33 cellular contexts compared by ENCODE assay signal in genomic region chr6:15892369-15892768, GRCh38.
A peak's percentile ranks its signal among the peaks of the same experiment; 100 is the strongest.
DNase-seq lines count a peak whose midpoint lies in the region; ATAC-seq, FAIRE-seq and TF ChIP-seq lines count a peak whose summit lies in the region.
"Had no signal": no experiment of that assay in that cellular context is flagged by ENCODE, and none has a peak within 500 bp of the region (broad histone marks: within the 10 kb centered on the region; RNA-seq: fewer than 3 reads in every experiment).

No MANE protein-coding gene starts in this region.

- H3K9ac ChIP-seq in GM23248, result no peak overlapping the region

- H4K20me1 ChIP-seq in GM23248 (ENCODE audit: insufficient read depth), result no peaks in the 10 kb centered on the region

- H3K27me3 ChIP-seq in GM23248 (replicated peaks; ENCODE audit: insufficient read depth) (no peaks in the 10 kb centered on the region), esophagus muscularis mucosa (no peaks in the 10 kb centered on the region)
- H3K27me3 ChIP-seq: cardiac muscle cell, testis, uterus had no signal

- H3K9me3 ChIP-seq in GM23248 (ENCODE audit: low read depth), result no peaks in the 10 kb centered on the region
- H3K9me3 ChIP-seq in esophagus muscularis mucosa, result peaks cover 0 to 5% (median 0%) of the 10 kb centered on the region in 4 donors
- H3K9me3 ChIP-seq: testis, uterus had no signal

- no peak overlapping the region for H3K27ac ChIP-seq in GM23248
- no peak overlapping the region for H3K27ac ChIP-seq in esophagus muscularis mucosa (replicated peaks in 1 of 4)
- H3K27ac ChIP-seq: C4-2B, cardiac muscle cell, PC-9, psoas muscle, testis, uterus had no signal

- H3K4me2 ChIP-seq in GM23248 (ENCODE audit: unreplicated experiment), result no peak overlapping the region
- H3K4me2 ChIP-seq: PC-9 had no signal

- ATAC-seq in HG02938 (IDR thresholded peaks at IDR 0.05; ENCODE audit: unreplicated experiment), result no peak
- ATAC-seq: activated CD4-positive, CD25-positive, alpha-beta regulatory T cell treated with anti-CD3 and anti-CD28 coated beads, Interleukin-2, amount 50 U/mL, for 24 hours; esophagus mucosa; naive thymus-derived CD4-positive, alpha-beta T cell; stimulated activated naive CD8-positive, alpha-beta T cell treated with anti-CD3 and anti-CD28 coated beads, Interleukin-15, Interleukin-2, amounts not matched to agents 100 U/mL and 50 U/mL, for 24 hours; T-cell had no signal

- peak; percentile 8 for DNase-seq in GM23248
- DNase-seq in NB4 (ENCODE audit: low read depth), result peak; percentile 86
- DNase-seq in SKM-1 treated with dmso at 0.1 percent for 144 hours (lab: John Stamatoyannopoulos, UW; ENCODE audit: unreplicated experiment), result peak; percentile 78
- peak; percentile 58 to 59 for DNase-seq in foreskin fibroblast
- DNase-seq in esophagus muscularis mucosa (ENCODE audit: extremely low spot score), result no peak
- DNase-seq in KBM-7, result no peak
- DNase-seq in urothelium cell line (ENCODE audit: low spot score), result no peak
- DNase-seq: activated CD4-positive, alpha-beta T cell treated with anti-CD3 and anti-CD28 coated beads, Interleukin-2, amount 50 U/mL, for 48 hours; activated CD8-positive, alpha-beta memory T cell treated with anti-CD3 and anti-CD28 coated beads, Interleukin-2, amount 50 U/mL, for 48 hours; aorta; Calu3; DND-41; endodermal cell; hypothalamus; midbrain; naive thymus-derived CD4-positive, alpha-beta T cell; NCI-H1105; NCI-H187 treated with DMSO at 0.1 percent for 48 hours; NCI-H69; nucleus accumbens; PC-9; psoas muscle; SHP77 treated with DMSO at 0.1 percent for 48 hours; stimulated activated naive CD8-positive, alpha-beta T cell treated with anti-CD3 and anti-CD28 coated beads, Interleukin-15, Interleukin-2, amounts not matched to agents 100 U/mL and 50 U/mL, for 24 hours; T-cell; testis; uterus had no signal

- no peak for TF ChIP-seq POLR2A in NB4 (IDR thresholded peaks at IDR 0.05; ENCODE audit: extremely low read depth, insufficient read length)
- TF ChIP-seq POLR2A in esophagus muscularis mucosa (IDR thresholded peaks at IDR 0.05; ENCODE audit: low read depth), result no peak

- no peak overlapping the region for H2AFZ ChIP-seq in GM23248
- H2AFZ ChIP-seq: PC-9 had no signal

- TF ChIP-seq EP300 in esophagus muscularis mucosa (IDR thresholded peaks at IDR 0.05), result no peak

- TF ChIP-seq CTCF in NB4 (IDR thresholded peaks at IDR 0.05; ENCODE audit: low read depth, low read length) (no peak), foreskin fibroblast (IDR thresholded peaks at IDR 0.05; ENCODE audit: low read depth, low read length) (no peak), esophagus muscularis mucosa (IDR thresholded peaks at IDR 0.05) (no peak)

- no peaks in the 10 kb centered on the region for H3K79me2 ChIP-seq in GM23248 (ENCODE audit: insufficient read depth)

- no peak for FAIRE-seq in urothelium cell line (lab: Jason Lieb, UNC)
- FAIRE-seq: TTC549 had no signal

- H3K4me3 ChIP-seq in GM23248, result no peak overlapping the region
- H3K4me3 ChIP-seq in NB4 (ENCODE audit: low read depth, low read length), result no peak overlapping the region
- H3K4me3 ChIP-seq in foreskin fibroblast (ENCODE audit: low read depth in 1 of 2, low read length in 2 of 2), result no peak overlapping the region
- H3K4me3 ChIP-seq in esophagus muscularis mucosa, result no peak overlapping the region
- H3K4me3 ChIP-seq: cardiac muscle cell, PC-9, psoas muscle, testis, uterus had no signal

- intact Hi-C loops in esophagus muscularis mucosa (cut with DNase I), result no loop called here

- H3F3A ChIP-seq in GM23248 (ENCODE audit: insufficient read depth), result no peaks in the 10 kb centered on the region

- H3K9me2 ChIP-seq in GM23248 (ENCODE audit: insufficient read depth), result no peaks in the 10 kb centered on the region

- in situ Hi-C loops in GM23248 (cut with MboI) (no loop called here), KBM-7 (cut with MboI; ENCODE audit: low pct_unique_long_range_greater_than_20kb, low sequenced_read_pairs) (no loop called here)

- 0 to 14% methylated on average over 1 of the region's 1 CpG for WGBS in GM23248 (ENCODE audit: low coverage in 1 of 2, low lambda C conversion rate in 2 of 2, missing lambda C conversion rate in 2 of 2), 2 experiments
- WGBS in esophagus muscularis mucosa, result 36% methylated on average over 1 of the region's 1 CpG

- H3K4me1 ChIP-seq in GM23248 (ENCODE audit: insufficient read depth) (peaks cover 9% of the 10 kb centered on the region; the same call in 1 of the 2 replicates), esophagus muscularis mucosa (peaks cover 0 to 22% (median 16%) of the 10 kb centered on the region in 4 donors)
- H3K4me1 ChIP-seq: psoas muscle, uterus had no signal

- no peaks in the 10 kb centered on the region for H3K36me3 ChIP-seq in GM23248 (ENCODE audit: low read depth)
- H3K36me3 ChIP-seq in esophagus muscularis mucosa, result no peaks in the 10 kb centered on the region
- H3K36me3 ChIP-seq: cardiac muscle cell, uterus had no signal

Comparison
In these comparisons a context has a peak if more than half of its experiments do, and no peak if none do; other contexts are left out.
1. DNase-seq: peak in GM23248 (single experiment), NB4 (single experiment), SKM-1 treated with dmso at 0.1 percent for 144 hours (single experiment) and foreskin fibroblast (2 of 2); none in esophagus muscularis mucosa (single experiment), KBM-7 (single experiment) and urothelium cell line (single experiment).